In genomic region chr2:161981679-161982300, GRCh38 we compare ENCODE assay signal across 1 cellular context.
TF ChIP-seq lines count a peak whose summit lies in the region.

No MANE protein-coding gene starts in this region.

TF ChIP-seq in HepG2, 621 proteins besides CTCF, POLR2A, EP300 and RAD21:
- TF ChIP-seq ZBTB39 (CRISPR knock-in tag; IDR thresholded peaks at IDR 0.05), result no peak
- TF ChIP-seq ZBTB49 (CRISPR knock-in tag; IDR thresholded peaks at IDR 0.05; ENCODE audit: borderline replicate concordance), result no peak
- no peak for TF ChIP-seq KDM6A (CRISPR knock-in tag; IDR thresholded peaks at IDR 0.05; ENCODE audit: low read depth)
- no peak for TF ChIP-seq JUN (CRISPR knock-in tag; IDR thresholded peaks at IDR 0.05)
